17 cellular contexts compared by ENCODE assay signal in the genomic region with DNA sequence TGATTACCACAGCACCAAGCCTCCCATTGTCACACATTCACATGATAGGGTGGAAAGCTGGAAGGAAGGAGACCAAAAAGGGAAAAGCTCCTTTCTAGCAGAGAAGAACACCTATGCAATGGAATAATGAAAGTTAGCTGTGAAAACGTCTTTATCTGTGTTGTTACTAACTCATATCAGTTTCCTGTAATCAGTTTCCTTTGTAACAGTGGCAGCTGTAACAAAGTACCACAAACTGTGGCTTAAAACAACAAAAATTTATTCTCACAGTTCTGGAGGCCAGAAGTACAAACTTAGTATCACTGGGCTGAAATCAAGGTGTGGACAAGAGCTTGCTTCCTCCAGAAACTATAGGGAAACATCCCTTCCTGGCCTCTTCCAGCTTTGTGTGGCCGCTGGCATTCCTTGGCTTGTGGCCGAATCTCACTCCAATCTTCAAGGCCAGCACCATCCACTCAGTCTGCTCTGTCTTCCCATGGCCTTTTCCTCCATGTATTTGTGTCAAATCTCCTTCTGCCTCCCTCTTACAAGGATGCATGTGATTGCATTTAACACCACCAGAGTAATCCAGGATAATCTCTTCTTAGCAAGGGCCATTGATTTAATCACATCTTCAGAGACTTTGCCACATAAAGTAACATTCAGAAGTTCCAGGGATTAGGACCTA. TPM values are rescaled to one million over a fixed set of nuclear protein-coding genes. Genes with fewer than 3 reads are reported as not detected.
A peak's percentile ranks its signal among the peaks of the same experiment; 100 is the strongest.
DNase-seq lines count a peak whose midpoint lies in the region; ATAC-seq and TF ChIP-seq lines count a peak whose summit lies in the region.
"Had no signal": no experiment of that assay in that cellular context is flagged by ENCODE, and none has a peak within 500 bp of the region (broad histone marks: within the 10 kb centered on the region; RNA-seq: fewer than 3 reads in every experiment).

No MANE protein-coding gene starts in this region.

- POLR2A ChIA-PET in activated naive CD8-positive, alpha-beta T cell treated with anti-CD3 and anti-CD28 coated beads, Interleukin-2, amount 10 ng/mL, durations not matched to agents 7 days and 5 days (lab: Charles Lee), result interaction anchor here (1.1 kb wide), 1 partner anchor 18 kb away, joined by 3 read pairs; a partner anchor contains a TSS

- no peak for DNase-seq in activated naive CD8-positive, alpha-beta T cell treated with anti-CD3 and anti-CD28 coated beads, Interleukin-2, amount 10 ng/mL, durations not matched to agents 7 days and 5 days
- DNase-seq in activated naive CD8-positive, alpha-beta T cell treated with anti-CD3 and anti-CD28 coated beads, Interleukin-2, amount 50 U/mL, for 24 hours, result no peak
- DNase-seq in OCI-M1 (lab: John Stamatoyannopoulos, UW) (peak; percentile 24), endothelial cell (ENCODE audit: low spot score) (no peak), NCI-H526 (lab: John Stamatoyannopoulos, UW) (no peak), NCI-H526 treated with DMSO at 0.1 percent for 48 hours (lab: John Stamatoyannopoulos, UW) (no peak), cerebellar cortex (ENCODE audit: low spot score) (no peak)
- no peak for DNase-seq in stimulated activated CD4-positive, alpha-beta T cell treated with anti-CD3 and anti-CD28 coated beads, Interleukin-12 subunit alpha, Interleukin-12 subunit beta, amount 100 ng/mL, for 4 hours
- DNase-seq: activated gamma-delta T cell treated with Interleukin-2 at 50 U/mL for 16 hours, foreskin keratinocyte, KBM-7, left cardiac atrium, NCI-H1105 treated with DMSO at 0.1 percent for 48 hours, NCI-H774, uterus had no signal

- H3K4me3 Mint-ChIP-seq in activated naive CD8-positive, alpha-beta T cell treated with anti-CD3 and anti-CD28 coated beads, Interleukin-2, amount 10 ng/mL, durations not matched to agents 7 days and 5 days, result no peak overlapping the region
- no peak overlapping the region for H3K4me3 Mint-ChIP-seq in activated naive CD8-positive, alpha-beta T cell treated with anti-CD3 and anti-CD28 coated beads, Interleukin-2, amount 50 U/mL, for 24 hours
- peak overlapping the region; percentile 52 for H3K4me3 Mint-ChIP-seq in endothelial cell (ENCODE audit: unreplicated experiment)
- H3K4me3 Mint-ChIP-seq: mesothelial cell of epicardium had no signal

- no peaks in the 10 kb centered on the region for H3K36me3 Mint-ChIP-seq in activated naive CD8-positive, alpha-beta T cell treated with anti-CD3 and anti-CD28 coated beads, Interleukin-2, amount 10 ng/mL, durations not matched to agents 7 days and 5 days
- H3K36me3 Mint-ChIP-seq in activated naive CD8-positive, alpha-beta T cell treated with anti-CD3 and anti-CD28 coated beads, Interleukin-2, amount 50 U/mL, for 24 hours (ENCODE audit: low read depth), result peaks cover under 1% of the 10 kb centered on the region
- peaks cover 5% of the 10 kb centered on the region for H3K36me3 Mint-ChIP-seq in endothelial cell (ENCODE audit: low read depth, unreplicated experiment)

- no peaks in the 10 kb centered on the region for H3K9me3 Mint-ChIP-seq in activated naive CD8-positive, alpha-beta T cell treated with anti-CD3 and anti-CD28 coated beads, Interleukin-2, amount 10 ng/mL, durations not matched to agents 7 days and 5 days
- no peaks in the 10 kb centered on the region for H3K9me3 Mint-ChIP-seq in activated naive CD8-positive, alpha-beta T cell treated with anti-CD3 and anti-CD28 coated beads, Interleukin-2, amount 50 U/mL, for 24 hours
- no peaks in the 10 kb centered on the region for H3K9me3 Mint-ChIP-seq in endothelial cell (ENCODE audit: unreplicated experiment)
- H3K9me3 Mint-ChIP-seq: mesothelial cell of epicardium had no signal

- H3K27me3 Mint-ChIP-seq in activated naive CD8-positive, alpha-beta T cell treated with anti-CD3 and anti-CD28 coated beads, Interleukin-2, amount 10 ng/mL, durations not matched to agents 7 days and 5 days, result no peaks in the 10 kb centered on the region
- no peaks in the 10 kb centered on the region for H3K27me3 Mint-ChIP-seq in activated naive CD8-positive, alpha-beta T cell treated with anti-CD3 and anti-CD28 coated beads, Interleukin-2, amount 50 U/mL, for 24 hours
- peaks cover under 1% of the 10 kb centered on the region for H3K27me3 Mint-ChIP-seq in endothelial cell (ENCODE audit: unreplicated experiment)

- peak; percentile 52 for ATAC-seq in activated naive CD8-positive, alpha-beta T cell treated with anti-CD3 and anti-CD28 coated beads, Interleukin-2, amount 10 ng/mL, durations not matched to agents 7 days and 5 days (ENCODE audit: low read depth)
- no peak for ATAC-seq in activated naive CD8-positive, alpha-beta T cell treated with anti-CD3 and anti-CD28 coated beads, Interleukin-2, amount 50 U/mL, for 24 hours
- ATAC-seq: foreskin keratinocyte, left cardiac atrium, SK-N-SH treated with all-trans-retinoic acid at 6 μM for 48 hours had no signal

- peaks cover 9% of the 10 kb centered on the region for H3K4me1 Mint-ChIP-seq in activated naive CD8-positive, alpha-beta T cell treated with anti-CD3 and anti-CD28 coated beads, Interleukin-2, amount 10 ng/mL, durations not matched to agents 7 days and 5 days
- H3K4me1 Mint-ChIP-seq in activated naive CD8-positive, alpha-beta T cell treated with anti-CD3 and anti-CD28 coated beads, Interleukin-2, amount 50 U/mL, for 24 hours, result peaks cover 18% of the 10 kb centered on the region
- H3K4me1 Mint-ChIP-seq in endothelial cell (ENCODE audit: unreplicated experiment), result peaks cover under 1% of the 10 kb centered on the region

- TF ChIP-seq CTCF in endothelial cell (IDR thresholded peaks at IDR 0.05; ENCODE audit: unreplicated experiment), result no peak

- H3K27ac Mint-ChIP-seq in activated naive CD8-positive, alpha-beta T cell treated with anti-CD3 and anti-CD28 coated beads, Interleukin-2, amount 10 ng/mL, durations not matched to agents 7 days and 5 days, result peak overlapping the region; percentile 56
- no peak overlapping the region for H3K27ac Mint-ChIP-seq in activated naive CD8-positive, alpha-beta T cell treated with anti-CD3 and anti-CD28 coated beads, Interleukin-2, amount 50 U/mL, for 24 hours
- no peak overlapping the region for H3K27ac Mint-ChIP-seq in endothelial cell (ENCODE audit: unreplicated experiment)
- H3K27ac Mint-ChIP-seq: mesothelial cell of epicardium had no signal

RNA-seq across cellular contexts. Expression of a gene that starts 6.3 kb away (rescaled TPM):
- total RNA-seq in activated naive CD8-positive, alpha-beta T cell treated with anti-CD3 and anti-CD28 coated beads, Interleukin-2, amount 10 ng/mL, durations not matched to agents 7 days and 5 days, result 100 to 1,000 TPM; 150 to 151 TPM
- 84.2 TPM for total RNA-seq in endothelial cell (ENCODE audit: unreplicated experiment)

RNA-seq across cellular contexts. Expression of a gene that starts 17.1 kb away (rescaled TPM):
- total RNA-seq in activated naive CD8-positive, alpha-beta T cell treated with anti-CD3 and anti-CD28 coated beads, Interleukin-2, amount 10 ng/mL, durations not matched to agents 7 days and 5 days, result 10 to 100 TPM; 46.6 to 47.5 TPM
- total RNA-seq in endothelial cell (ENCODE audit: unreplicated experiment), result 51.2 TPM

RNA-seq across cellular contexts. Expression of a gene that starts 17.2 kb away (rescaled TPM):
- under 1 TPM; 0.09 to 0.14 TPM for total RNA-seq in activated naive CD8-positive, alpha-beta T cell treated with anti-CD3 and anti-CD28 coated beads, Interleukin-2, amount 10 ng/mL, durations not matched to agents 7 days and 5 days
- total RNA-seq in endothelial cell (ENCODE audit: unreplicated experiment), result 0.54 TPM

RNA-seq across cellular contexts. Expression of a gene that starts 28.4 kb away (rescaled TPM):
- 100 to 1,000 TPM; 152 to 158 TPM for total RNA-seq in activated naive CD8-positive, alpha-beta T cell treated with anti-CD3 and anti-CD28 coated beads, Interleukin-2, amount 10 ng/mL, durations not matched to agents 7 days and 5 days
- 187 TPM for total RNA-seq in endothelial cell (ENCODE audit: unreplicated experiment)

RNA-seq across cellular contexts. Expression of a gene that starts 41.7 kb away (rescaled TPM):
- 10 to 100 TPM; 13.5 to 14.2 TPM for total RNA-seq in activated naive CD8-positive, alpha-beta T cell treated with anti-CD3 and anti-CD28 coated beads, Interleukin-2, amount 10 ng/mL, durations not matched to agents 7 days and 5 days
- 9.2 TPM for total RNA-seq in endothelial cell (ENCODE audit: unreplicated experiment)
- total RNA-seq: mesothelial cell of epicardium had no signal
